Comparison of ENCODE assay signal across 8 cellular contexts in the genomic region with DNA sequence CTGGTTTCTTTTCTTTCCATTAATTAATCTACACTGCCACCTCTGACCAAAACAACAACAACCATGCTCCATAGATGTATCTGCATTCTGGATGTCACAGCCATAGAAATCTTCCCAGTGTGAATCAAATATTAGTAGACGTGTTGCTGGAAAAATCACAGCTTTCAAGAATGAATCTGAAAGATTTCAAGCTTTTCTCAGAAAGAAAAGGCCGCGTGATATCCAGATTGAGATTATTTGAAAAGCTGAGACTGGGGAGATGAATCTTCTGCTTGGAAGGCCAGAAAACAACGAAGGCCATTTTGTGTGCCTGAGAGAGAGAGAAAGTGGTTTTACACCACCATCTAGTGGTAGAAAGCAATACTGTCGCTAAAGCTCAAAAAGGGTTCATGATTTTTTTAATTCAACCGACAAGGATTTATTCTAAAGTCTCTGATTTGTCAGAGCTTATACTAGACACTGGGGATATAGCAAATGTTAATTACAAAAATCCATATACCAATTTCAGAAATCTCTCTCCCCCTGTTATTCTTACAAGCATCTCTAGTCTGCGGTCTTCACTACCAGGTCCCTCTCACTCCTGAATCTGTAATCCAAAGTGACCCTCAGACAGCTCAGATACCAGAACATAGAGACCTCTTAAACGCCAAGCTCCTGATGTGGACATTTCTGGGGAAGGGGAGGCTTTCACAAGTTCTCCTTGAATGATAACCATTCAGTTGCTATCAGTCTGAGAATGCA.
A peak's percentile ranks its signal among the peaks of the same experiment; 100 is the strongest.
DNase-seq lines count a peak whose midpoint lies in the region; ATAC-seq, FAIRE-seq and TF ChIP-seq lines count a peak whose summit lies in the region.

No MANE protein-coding gene starts in this region.

- BruUV-seq in HepG2 (replicated peaks; lab: Mats Ljungman, UMichigan), result no TSS peak

- H3K4me1 ChIP-seq in SK-N-SH (ENCODE audit: control insufficient read depth in 1 of 2, insufficient read depth in 2 of 2, low read depth in 1 of 2, low read length in 1 of 2), result peaks cover 17 to 36% of the 10 kb centered on the region in 2 experiments; a peak in 3 of 4 replicates
- no peaks in the 10 kb centered on the region for H3K4me1 ChIP-seq in HepG2 (ENCODE audit: insufficient read depth, low read length)
- H3K4me1 ChIP-seq in thyroid gland, result peaks cover 16 to 23% of the 10 kb centered on the region in 2 donors

- CTCF ChIA-PET in SK-N-SH (lab: Yijun Ruan, JAX), result interaction anchor here (0.6 to 11.2 kb wide), 71 partner anchors 10 to 1018 kb away, joined by 3 to 384 read pairs (median 4); partner anchors contain the start of gene SGIP1
- CTCF ChIA-PET in HepG2 (lab: Yijun Ruan, JAX; ENCODE audit: low intra/inter-chr PET ratio, low total read pairs), result interaction anchor here (1.6 to 2.0 kb wide), 3 partner anchors 193 to 488 kb away, joined by 7 to 16 read pairs (median 12); no protein-coding TSS in a partner anchor

- peak; percentile 47 for ATAC-seq in HG02623 (IDR thresholded peaks at IDR 0.05; ENCODE audit: unreplicated experiment)
- ATAC-seq in HepG2, result peak; percentile 77; the same call in 2 of the 3 replicates

- no peaks in the 10 kb centered on the region for H3F3A ChIP-seq in SK-N-SH (replicated peaks; ENCODE audit: insufficient read depth)

- no peak for TF ChIP-seq EP300 in SK-N-SH (IDR thresholded peaks at IDR 0.05; ENCODE audit: borderline replicate concordance in 1 of 2, low read depth in 1 of 2, low read length in 1 of 2)
- no peak for TF ChIP-seq EP300 in HepG2 (IDR thresholded peaks at IDR 0.05; ENCODE audit: low read depth in 2 of 2, low read length in 2 of 2)
- TF ChIP-seq EP300 in HepG2 (CRISPR knock-in tag; IDR thresholded peaks at IDR 0.05; ENCODE audit: borderline replicate concordance), result no peak

- no peaks in the 10 kb centered on the region for H3K9me3 ChIP-seq in SK-N-SH
- H3K9me3 ChIP-seq in HepG2 (ENCODE audit: low read length), result no peaks in the 10 kb centered on the region
- H3K9me3 ChIP-seq in thyroid gland, result no peaks in the 10 kb centered on the region

- no peaks in the 10 kb centered on the region for H4K20me1 ChIP-seq in SK-N-SH (ENCODE audit: insufficient read depth)
- no peaks in the 10 kb centered on the region for H4K20me1 ChIP-seq in HepG2 (ENCODE audit: insufficient read depth, low read length)

- TF ChIP-seq POLR2A in HepG2 (IDR thresholded peaks at IDR 0.05; ENCODE audit: insufficient read depth in 1 of 2, low read depth in 2 of 2, low read length in 2 of 2) (no peak), thyroid gland (IDR thresholded peaks at IDR 0.05) (no peak)

- H3K27ac ChIP-seq in SK-N-SH (ENCODE audit: low read depth in 2 of 2, low read length in 1 of 2), result peak overlapping the region; percentile 21 to 99; a peak in 3 of 4 replicates
- H3K27ac ChIP-seq in HepG2 (ENCODE audit: extremely low read length, insufficient read depth, low read length), result no peak overlapping the region
- H3K27ac ChIP-seq in thyroid gland, result peak overlapping the region in 2 of 3 donors; percentile 34 to 48

- H3K4me3 ChIP-seq in SK-N-SH (ENCODE audit: low read depth in 2 of 2, low read length in 1 of 2) (no peak overlapping the region; a peak in 1 of 4 replicates), choroid plexus epithelial cell (ENCODE audit: low read depth, low read length) (no peak overlapping the region), HepG2 (replicated peaks in 1 of 3; ENCODE audit: insufficient read depth in 1 of 3, low read depth in 2 of 3, low read length in 3 of 3) (no peak overlapping the region), thyroid gland (replicated peaks in 1 of 3) (no peak overlapping the region)

- peak; percentile 80 for TF ChIP-seq CTCF in GM12873 (IDR thresholded peaks at IDR 0.05; ENCODE audit: insufficient read depth, low read depth, low read length, missing control alignments)
- peak; percentile 86 for TF ChIP-seq CTCF in SK-N-SH (IDR thresholded peaks at IDR 0.05)
- TF ChIP-seq CTCF in choroid plexus epithelial cell (conservative IDR thresholded peaks at IDR 0.05; ENCODE audit: low read depth, low read length), result peak; percentile 80
- TF ChIP-seq CTCF in HepG2 (CRISPR knock-in tag; IDR thresholded peaks at IDR 0.05), result peak; percentile 78
- TF ChIP-seq CTCF in thyroid gland (IDR thresholded peaks at IDR 0.05), result peak; percentile 70 to 98 (median 84)

- H3K9ac ChIP-seq in SK-N-SH (no peak overlapping the region), HepG2 (ENCODE audit: insufficient read depth, low read depth, low read length) (no peak overlapping the region)

- FAIRE-seq in HepG2 (lab: Jason Lieb, UNC), result peak; percentile 77

- no peaks in the 10 kb centered on the region for H3K27me3 ChIP-seq in SK-N-SH (ENCODE audit: insufficient read depth)
- H3K27me3 ChIP-seq in HepG2 (ENCODE audit: control insufficient read depth in 1 of 2, insufficient read depth in 2 of 2, low read length in 2 of 2), result no peaks in the 10 kb centered on the region
- no peaks in the 10 kb centered on the region for H3K27me3 ChIP-seq in thyroid gland

- in situ Hi-C loops in HepG2 (cut with HindIII; ENCODE audit: extremely low pct_ligation_motif_present, low pct_unique_long_range_greater_than_20kb), result loop anchor here (10.0 kb wide), 1 partner anchor 192 kb away; no protein-coding TSS in a partner anchor

- H2AFZ ChIP-seq in SK-N-SH (ENCODE audit: low read depth) (peak overlapping the region; percentile 64), HepG2 (ENCODE audit: low read length) (no peak overlapping the region)

- WGBS in SK-N-SH (ENCODE audit: low lambda C conversion rate), result 10% methylated on average over 8 of the region's 8 CpGs
- WGBS in HepG2 (ENCODE audit: low lambda C conversion rate), result 12% methylated on average over 8 of the region's 8 CpGs
- 15% methylated on average over 8 of the region's 8 CpGs for WGBS in thyroid gland, 2 donors

- no peaks in the 10 kb centered on the region for H3K79me2 ChIP-seq in SK-N-SH (ENCODE audit: insufficient read depth)
- H3K79me2 ChIP-seq in HepG2 (ENCODE audit: insufficient read depth, low read length), result no peaks in the 10 kb centered on the region

- intact Hi-C loops in HepG2 (cut with micrococcal nuclease; ENCODE audit: unreplicated experiment) (loop anchor here (1.0 to 2.0 kb wide), 4 partner anchors 193 to 487 kb away; no protein-coding TSS in a partner anchor), thyroid gland (cut with DNase I) (loop anchor here (2.0 to 5.0 kb wide), 2 partner anchors 194 to 484 kb away; no protein-coding TSS in a partner anchor)

- DNase-seq in AG08396 (ENCODE audit: low spot score), result peak; percentile 72
- peak; percentile 25 for DNase-seq in NCI-H1048 (lab: John Stamatoyannopoulos, UW)
- DNase-seq in SK-N-SH, result peak; percentile 64
- peak; percentile 86 for DNase-seq in choroid plexus epithelial cell (ENCODE audit: low read depth)
- DNase-seq in HepG2 (ENCODE audit: low spot score), result peak; percentile 47
- peak in 1 of 2 donors; percentile 8 for DNase-seq in thyroid gland

- no peaks in the 10 kb centered on the region for H3K36me3 ChIP-seq in SK-N-SH (replicated peaks in 1 of 2; ENCODE audit: control insufficient read depth in 1 of 2, insufficient read depth in 2 of 2, low read length in 1 of 2)
- no peaks in the 10 kb centered on the region for H3K36me3 ChIP-seq in HepG2 (replicated peaks in 1 of 2; ENCODE audit: control insufficient read depth in 1 of 2, insufficient read depth in 2 of 2, low read length in 2 of 2)
- no peaks in the 10 kb centered on the region for H3K36me3 ChIP-seq in thyroid gland

- no peak overlapping the region for H3K4me2 ChIP-seq in SK-N-SH
- no peak overlapping the region for H3K4me2 ChIP-seq in HepG2 (ENCODE audit: low read depth, low read length)

- TF ChIP-seq RAD21 in SK-N-SH (IDR thresholded peaks at IDR 0.05; ENCODE audit: low read length) (peak; percentile 98), HepG2 (CRISPR knock-in tag; IDR thresholded peaks at IDR 0.05) (no peak)

- POLR2A ChIA-PET in SK-N-SH (lab: Yijun Ruan, JAX), result interaction anchor here (0.6 to 1.6 kb wide), 6 partner anchors 44 to 1231 kb away, joined by 3 to 11 read pairs (median 3); no protein-coding TSS in a partner anchor
- POLR2A ChIA-PET in HepG2 (lab: Yijun Ruan, JAX), result no interaction called here

- no peaks in the 10 kb centered on the region for H3K9me2 ChIP-seq in SK-N-SH

TF ChIP-seq in SK-N-SH, 30 proteins besides CTCF, POLR2A, EP300 and RAD21 (continues in another document):
- peak; percentile 97 for TF ChIP-seq SMC3 (IDR thresholded peaks at IDR 0.05; ENCODE audit: low read depth, low read length)

TF ChIP-seq in HepG2, 621 proteins besides CTCF, POLR2A, EP300 and RAD21:
- peak; percentile 90 for TF ChIP-seq SMC3 (IDR thresholded peaks at IDR 0.05; ENCODE audit: low read length)
- peak; percentile 49 for TF ChIP-seq YY1 (IDR thresholded peaks at IDR 0.05; ENCODE audit: insufficient read depth, insufficient replicate concordance, low read depth, low read length)
- TF ChIP-seq GLI4 (CRISPR knock-in tag; IDR thresholded peaks at IDR 0.05; ENCODE audit: borderline replicate concordance), result no peak
- no peak for TF ChIP-seq ZNF614 (CRISPR knock-in tag; IDR thresholded peaks at IDR 0.05; ENCODE audit: borderline replicate concordance)
- TF ChIP-seq PAWR (CRISPR knock-in tag; IDR thresholded peaks at IDR 0.05; ENCODE audit: borderline replicate concordance), result no peak
- peak; percentile 87 for TF ChIP-seq STAG1 (CRISPR knock-in tag; IDR thresholded peaks at IDR 0.05)
